Comparison of ENCODE assay signal across 18 cellular contexts in the genomic region with DNA sequence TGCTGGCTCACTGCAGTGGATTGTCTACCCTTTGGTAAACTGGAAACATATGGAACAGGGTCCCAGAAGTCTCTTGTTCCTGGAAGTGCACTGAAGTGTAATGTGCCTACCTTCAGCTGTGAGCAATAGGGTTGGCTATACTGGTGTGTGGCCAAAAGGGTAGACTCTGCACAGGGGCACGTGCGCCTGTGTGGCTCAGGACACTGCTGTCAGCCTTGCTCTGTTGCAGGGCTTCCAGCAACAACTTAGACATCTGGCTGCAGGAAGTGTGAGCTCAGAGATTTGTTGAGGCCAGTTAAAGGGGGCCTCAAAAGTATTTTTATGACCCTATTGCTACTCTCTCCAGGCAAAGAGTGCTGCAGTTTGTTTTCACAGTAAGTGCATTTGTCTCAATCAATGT. TPM values are rescaled to one million over a fixed set of nuclear protein-coding genes. Genes with fewer than 3 reads are reported as not detected.
DNase-seq lines count a peak whose midpoint lies in the region; ATAC-seq and TF ChIP-seq lines count a peak whose summit lies in the region.
"Had no signal": no experiment of that assay in that cellular context is flagged by ENCODE, and none has a peak within 500 bp of the region (broad histone marks: within the 10 kb centered on the region; RNA-seq: fewer than 3 reads in every experiment).

No MANE protein-coding gene starts in this region.

- intact Hi-C loops in upper lobe of right lung (cut with DNase I) = no loop called here

- TF ChIP-seq CTCF in choroid plexus epithelial cell (conservative IDR thresholded peaks at IDR 0.05; ENCODE audit: low read depth, low read length) = no peak
- TF ChIP-seq CTCF in upper lobe of right lung (IDR thresholded peaks at IDR 0.05) = no peak

- peaks cover 24% of the 10 kb centered on the region for H3K4me1 ChIP-seq in upper lobe of right lung

- peak; percentile 33 for DNase-seq in NCI-H1694 treated with DMSO at 0.1 percent for 48 hours (lab: John Stamatoyannopoulos, UW)
- DNase-seq in choroid plexus epithelial cell (ENCODE audit: low read depth) = peak; percentile 51
- DNase-seq in left lobe of liver (ENCODE audit: low spot score) = peak; percentile 56
- no peak for DNase-seq in upper lobe of right lung
- DNase-seq in cortex of kidney (lab: John Stamatoyannopoulos, UW) = no peak
- DNase-seq in effector CD4-positive, alpha-beta T cell = no peak
- DNase-seq: activated CD8-positive, alpha-beta T cell treated with anti-CD3 and anti-CD28 coated beads for 36 hours; activated T-cell treated with anti-CD3 and anti-CD28 coated beads, Interleukin-2, amount 50 U/mL, for 48 hours; effector memory CD8-positive, alpha-beta T cell; GDM1; kidney glomerular epithelial cell; NCI-H1105; NCI-H526 treated with DMSO at 0.1 percent for 48 hours; occipital lobe; SIG-M5; stimulated activated naive CD8-positive, alpha-beta T cell treated with anti-CD3 and anti-CD28 coated beads, Interleukin-15, Interleukin-2, amounts not matched to agents 100 U/mL and 50 U/mL, for 24 hours had no signal

- no peaks in the 10 kb centered on the region for H3K9me3 ChIP-seq in upper lobe of right lung

- peaks cover 47% of the 10 kb centered on the region for H3K36me3 ChIP-seq in upper lobe of right lung

- H3K4me3 ChIP-seq in choroid plexus epithelial cell (ENCODE audit: low read depth, low read length) = no peak overlapping the region
- no peak overlapping the region for H3K4me3 ChIP-seq in upper lobe of right lung

- ATAC-seq in left lobe of liver (peak; percentile 42), upper lobe of right lung (peak; percentile 13), HG03460 (IDR thresholded peaks at IDR 0.05; ENCODE audit: unreplicated experiment) (no peak)
- ATAC-seq: activated CD8-positive, alpha-beta T cell treated with anti-CD3 and anti-CD28 coated beads for 36 hours; activated naive CD4-positive, alpha-beta T cell treated with anti-CD3 and anti-CD28 coated beads, Interleukin-2, amount 50 U/mL, for 72 hours; effector memory CD8-positive, alpha-beta T cell; stimulated activated naive CD8-positive, alpha-beta T cell treated with anti-CD3 and anti-CD28 coated beads, Interleukin-15, Interleukin-2, amounts not matched to agents 100 U/mL and 50 U/mL, for 24 hours had no signal

- no peak overlapping the region for H3K27ac ChIP-seq in upper lobe of right lung

- H3K27me3 ChIP-seq in upper lobe of right lung = no peaks in the 10 kb centered on the region

RNA-seq across cellular contexts. Expression of gene CTPS1, which starts 7.4 kb away (rescaled TPM):
- total RNA-seq in left lobe of liver = 35.6 TPM
- 21.7 TPM for total RNA-seq in upper lobe of right lung

RNA-seq across cellular contexts. Expression of gene SLFNL1, which starts 34.6 kb away (rescaled TPM):
- total RNA-seq in left lobe of liver (not detected), upper lobe of right lung (2.8 TPM)

Comparison
In these comparisons a context has a peak if more than half of its experiments do, and no peak if none do; other contexts are left out.
1. DNase-seq: peak in NCI-H1694 treated with DMSO at 0.1 percent for 48 hours (single experiment), choroid plexus epithelial cell (single experiment) and left lobe of liver (single experiment); none in upper lobe of right lung (single experiment), cortex of kidney (single experiment) and effector CD4-positive, alpha-beta T cell (single experiment).